In the genomic region with DNA sequence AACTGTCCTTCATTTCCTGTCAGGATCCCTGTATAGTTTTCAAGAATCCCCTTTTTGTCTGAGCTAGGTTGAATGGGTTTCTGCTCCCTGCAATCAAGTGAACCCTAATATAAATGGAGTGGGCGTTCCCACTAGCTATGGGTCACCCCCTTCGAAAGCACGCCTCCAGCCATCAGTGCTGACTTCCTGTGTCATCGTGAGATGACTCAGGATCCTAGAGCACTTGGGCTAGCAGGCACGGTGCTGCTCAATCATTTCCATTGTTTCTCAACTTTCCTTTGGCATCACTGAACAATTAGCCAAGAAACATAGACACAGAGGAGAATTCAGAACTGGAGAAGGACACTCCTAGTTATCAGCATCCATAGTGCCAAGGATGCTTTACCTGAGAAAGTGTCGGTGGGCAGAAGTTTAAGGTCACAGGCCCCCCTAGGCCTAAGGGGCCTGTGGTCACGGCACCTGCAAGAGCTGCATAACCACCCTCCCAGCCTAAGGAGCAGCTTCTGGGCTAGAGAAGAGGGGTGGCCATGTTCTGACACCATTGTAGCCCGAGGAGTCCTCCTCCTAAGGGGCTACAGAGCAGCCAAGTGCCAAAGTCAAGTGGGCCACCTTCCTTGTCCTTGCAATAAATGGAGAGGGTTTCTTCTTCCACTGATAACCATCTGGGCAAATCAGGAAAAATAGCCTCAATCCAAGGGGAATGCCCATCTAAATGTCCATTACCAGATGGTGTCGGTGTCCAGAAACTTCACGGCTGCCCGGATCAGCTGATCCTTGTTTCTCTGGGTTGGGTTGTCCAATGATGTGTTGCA, we compare ENCODE assay signal across 11 cellular contexts. TPM values are rescaled to one million over a fixed set of nuclear protein-coding genes. Genes with fewer than 3 reads are reported as not detected.
DNase-seq lines count a peak whose midpoint lies in the region; ATAC-seq, FAIRE-seq and TF ChIP-seq lines count a peak whose summit lies in the region.
"Had no signal": no experiment of that assay in that cellular context is flagged by ENCODE, and none has a peak within 500 bp of the region (broad histone marks: within the 10 kb centered on the region; RNA-seq: fewer than 3 reads in every experiment).

No MANE protein-coding gene starts in this region.

- intact Hi-C loops in uterus (cut with DNase I; ENCODE audit: low total_unique reads): loop anchor here (10.0 kb wide), 1 partner anchor 351 kb away; no protein-coding TSS in a partner anchor

- no peak overlapping the region for H2BK120ac ChIP-seq in H9 (ENCODE audit: low read depth, low read length, poor library complexity, severe bottlenecking)

- H3K27me3 Mint-ChIP-seq in H9 (ENCODE audit: low read depth) (no peaks in the 10 kb centered on the region), nephron progenitor cell (ENCODE audit: low read depth, poor library complexity) (no peaks in the 10 kb centered on the region)
- H3K27me3 Mint-ChIP-seq in activated T-cell treated with anti-CD3 and anti-CD28 coated beads, Interleukin-2, amount 50 U/mL, for 72 hours (ENCODE audit: low read depth): no peaks in the 10 kb centered on the region

- no peak overlapping the region for H2BK20ac ChIP-seq in H9 (ENCODE audit: low read depth, low read length, poor library complexity, severe bottlenecking)

- H3K9me3 ChIP-seq in H9 (ENCODE audit: control insufficient read depth, low read depth, low read length) (no peaks in the 10 kb centered on the region), uterus (no peaks in the 10 kb centered on the region)
- H3K9me3 ChIP-seq: tibial artery had no signal

- no peak for TF ChIP-seq POLR2A in GM12892 (IDR thresholded peaks at IDR 0.05; ENCODE audit: low read depth, low read length)
- TF ChIP-seq POLR2A in uterus (IDR thresholded peaks at IDR 0.05): no peak

- no peak overlapping the region for H2BK15ac ChIP-seq in H9 (ENCODE audit: low read depth, low read length)

- H3K4me3 Mint-ChIP-seq in H9 (no peak overlapping the region), nephron progenitor cell (no peak overlapping the region)
- peak overlapping the region; percentile 16 to 47 for H3K4me3 Mint-ChIP-seq in activated T-cell treated with anti-CD3 and anti-CD28 coated beads, Interleukin-2, amount 50 U/mL, for 72 hours
- H3K4me3 Mint-ChIP-seq: neural crest cell had no signal

- H2BK12ac ChIP-seq in H9 (ENCODE audit: insufficient read length, low read depth, low read length): no peak overlapping the region

- H3K79me1 ChIP-seq in H9 (ENCODE audit: insufficient read depth, low read depth, low read length, poor library complexity, severe bottlenecking): no peaks in the 10 kb centered on the region

- H3K36me3 Mint-ChIP-seq in H9 (ENCODE audit: insufficient read depth in 1 of 3, low read depth in 3 of 3) (peaks cover 0 to 8% (median 0%) of the 10 kb centered on the region in 3 experiments; a peak in 1 of 7 replicates), nephron progenitor cell (ENCODE audit: low read depth) (no peaks in the 10 kb centered on the region)
- no peaks in the 10 kb centered on the region for H3K36me3 Mint-ChIP-seq in activated T-cell treated with anti-CD3 and anti-CD28 coated beads, Interleukin-2, amount 50 U/mL, for 72 hours (ENCODE audit: insufficient read depth in 2 of 2)

- no peak for TF ChIP-seq CTCF in H9 (conservative IDR thresholded peaks at IDR 0.05)
- TF ChIP-seq CTCF in nephron progenitor cell (IDR thresholded peaks at IDR 0.05): no peak
- no peak for TF ChIP-seq CTCF in uterus (IDR thresholded peaks at IDR 0.05)

- H3T11ph ChIP-seq in H9 (ENCODE audit: low read length): no peak overlapping the region

- no peak overlapping the region for H4K91ac ChIP-seq in H9 (ENCODE audit: insufficient read length, low read depth, low read length)

- H3K4me1 Mint-ChIP-seq in H9 (peaks cover 0 to 6% of the 10 kb centered on the region in 2 experiments; a peak in 1 of 4 replicates), nephron progenitor cell (peaks cover 17% of the 10 kb centered on the region)
- H3K4me1 Mint-ChIP-seq in activated T-cell treated with anti-CD3 and anti-CD28 coated beads, Interleukin-2, amount 50 U/mL, for 72 hours (ENCODE audit: low read depth): peaks cover 22% of the 10 kb centered on the region

- peak; percentile 48 for DNase-seq in GM12892 (ENCODE audit: insufficient read length)
- no peak for DNase-seq in H9
- DNase-seq in activated T-cell treated with anti-CD3 and anti-CD28 coated beads, Interleukin-2, amount 50 U/mL, for 72 hours: peak; percentile 35 to 41
- DNase-seq in nephron progenitor cell: no peak
- DNase-seq in NCI-H1417 treated with DMSO at 0.1 percent for 48 hours (lab: John Stamatoyannopoulos, UW): no peak
- DNase-seq in G401 (ENCODE audit: low spot score): no peak
- DNase-seq in uterus: no peak
- no peak for DNase-seq in DMS153 (lab: John Stamatoyannopoulos, UW)
- DNase-seq: cortex of kidney had no signal

- H3K27ac ChIP-seq in H9 (ENCODE audit: insufficient read length, low read depth, low read length) (no peak overlapping the region), uterus (no peak overlapping the region)
- H3K27ac ChIP-seq: tibial artery had no signal

- peak; percentile 58 for FAIRE-seq in GM12892 (lab: Jason Lieb, UNC)

- H2AK5ac ChIP-seq in H9 (ENCODE audit: insufficient read length, low read length): no peak overlapping the region

- H2BK5ac ChIP-seq in H9 (ENCODE audit: insufficient read length, low read length): no peak overlapping the region

- H3K23me2 ChIP-seq in H9 (ENCODE audit: insufficient read length, low read depth, low read length, poor library complexity, severe bottlenecking): no peaks in the 10 kb centered on the region

- no peaks in the 10 kb centered on the region for H3K36me3 ChIP-seq in uterus

- H4K20me1 ChIP-seq in H9 (ENCODE audit: control insufficient read depth, insufficient read depth, insufficient read length): no peaks in the 10 kb centered on the region

- no peaks in the 10 kb centered on the region for H3K79me2 ChIP-seq in H9 (ENCODE audit: insufficient read depth, low read length)

- no peak overlapping the region for H3K18ac ChIP-seq in H9 (ENCODE audit: insufficient read length, low read depth, low read length)

- no peak overlapping the region for H3K4ac ChIP-seq in H9 (ENCODE audit: low read depth, low read length)

- in situ Hi-C loops in G401 (cut with HindIII; ENCODE audit: low sequenced_read_pairs): loop anchor here (25.0 kb wide), 1 partner anchor 139 kb away; no protein-coding TSS in a partner anchor

- H3K56ac ChIP-seq in H9 (ENCODE audit: insufficient read length, low read depth, low read length): no peak overlapping the region

- no peaks in the 10 kb centered on the region for H3K9me3 Mint-ChIP-seq in H9
- no peaks in the 10 kb centered on the region for H3K9me3 Mint-ChIP-seq in activated T-cell treated with anti-CD3 and anti-CD28 coated beads, Interleukin-2, amount 50 U/mL, for 72 hours
- H3K9me3 Mint-ChIP-seq in nephron progenitor cell: no peaks in the 10 kb centered on the region
- H3K9me3 Mint-ChIP-seq: neural crest cell had no signal

- peak overlapping the region in 2 of 3 experiments; percentile 67 to 78; a peak in 2 of 7 replicates for H3K27ac Mint-ChIP-seq in H9
- peak overlapping the region; percentile 10 for H3K27ac Mint-ChIP-seq in activated T-cell treated with anti-CD3 and anti-CD28 coated beads, Interleukin-2, amount 50 U/mL, for 72 hours
- H3K27ac Mint-ChIP-seq in nephron progenitor cell: peak overlapping the region; percentile 23

- no peak overlapping the region for H2AFZ ChIP-seq in H9 (ENCODE audit: low read length)

- H3K23ac ChIP-seq in H9 (ENCODE audit: insufficient read length, low read depth, low read length): no peak overlapping the region

- H3K14ac ChIP-seq in H9 (ENCODE audit: insufficient read depth, low read length): no peak overlapping the region

- H3K27me3 ChIP-seq in H9 (ENCODE audit: insufficient read depth, low read length) (no peaks in the 10 kb centered on the region), uterus (no peaks in the 10 kb centered on the region)
- H3K27me3 ChIP-seq: tibial artery had no signal

- H3K4me1 ChIP-seq in H9 (ENCODE audit: insufficient read depth, low read length) (no peaks in the 10 kb centered on the region), uterus (no peaks in the 10 kb centered on the region)
- H3K4me1 ChIP-seq: tibial artery had no signal

- no CpG with 5 or more reads among the region's 11 CpGs for WGBS in H9 (ENCODE audit: extremely low coverage, insufficient read length, low lambda C conversion rate)

- H3K4me2 ChIP-seq in H9 (ENCODE audit: insufficient read depth, insufficient read length, low read length): no peak overlapping the region

- no peak overlapping the region for H4K8ac ChIP-seq in H9 (replicated peaks; ENCODE audit: insufficient read length, low read depth, low read length)

- no peak overlapping the region for H3K4me3 ChIP-seq in uterus
- H3K4me3 ChIP-seq: tibial artery had no signal

- no peak overlapping the region for H3K9ac ChIP-seq in H9 (ENCODE audit: extremely low read depth, insufficient read length, low read length)

- no peak overlapping the region for H4K5ac ChIP-seq in H9 (ENCODE audit: insufficient read length, low read depth, low read length)

- ATAC-seq in activated T-cell treated with anti-CD3 and anti-CD28 coated beads, Interleukin-2, amount 50 U/mL, for 72 hours (replicated peaks in 1 of 2): peak; percentile 82 to 93

RNA-seq across cellular contexts. Expression of a gene that starts 13.2 kb away (rescaled TPM):
- 16.3 TPM for polyA plus RNA-seq in GM12892 (2012; ENCODE audit: missing spikeins)
- total RNA-seq in H9 (2021) (20.2 and 21.4 TPM in 2 replicates), uterus (100 to 1,000 TPM in 1 of 4 donors, 10 to 100 TPM in 2, 1 to 10 TPM in 1; 7.9 to 166 (median 20.6) TPM)
- total RNA-seq in activated T-cell treated with anti-CD3 and anti-CD28 coated beads, Interleukin-2, amount 50 U/mL, for 72 hours: 10 to 100 TPM; 25.8 to 28.7 TPM
- 78.5 and 84.5 TPM in 2 replicates for total RNA-seq in G401 (2014; rRNA removed; shearing (Covaris generic))

RNA-seq across cellular contexts. Expression of a gene that starts 13.4 kb away (rescaled TPM):
- polyA plus RNA-seq in GM12892 (2012; ENCODE audit: missing spikeins): 6.4 TPM
- total RNA-seq in H9 (2021) (11.4 and 11.9 TPM in 2 replicates), uterus (10 to 100 TPM in 3 of 4 donors, 1 to 10 TPM in 1; 2.6 to 22.1 (median 13.4) TPM)
- total RNA-seq in activated T-cell treated with anti-CD3 and anti-CD28 coated beads, Interleukin-2, amount 50 U/mL, for 72 hours: 10 to 100 TPM in 1 of 2 donors, 1 to 10 TPM in 1; 9.7 to 11.0 TPM
- total RNA-seq in G401 (2014; rRNA removed; shearing (Covaris generic)): 6.7 and 10.8 TPM in 2 replicates

RNA-seq across cellular contexts. Expression of a gene that starts 53.1 kb away (rescaled TPM):
- polyA plus RNA-seq in GM12892 (2012; ENCODE audit: missing spikeins): 1.0 TPM
- total RNA-seq in H9 (2021) (0.31 and 0.68 TPM in 2 replicates), uterus (10 to 100 TPM in 3 of 4 donors, 1 to 10 TPM in 1; 7.7 to 18.5 (median 13.6) TPM)
- total RNA-seq in activated T-cell treated with anti-CD3 and anti-CD28 coated beads, Interleukin-2, amount 50 U/mL, for 72 hours: under 1 TPM; 0.39 to 0.43 TPM
- 0.31 and 1.0 TPM in 2 replicates for total RNA-seq in G401 (2014; rRNA removed; shearing (Covaris generic))

RNA-seq across cellular contexts. Expression of a gene that starts 53.6 kb away (rescaled TPM):
- polyA plus RNA-seq in GM12892 (2012; ENCODE audit: missing spikeins): 4.8 TPM
- 4.6 and 5.1 TPM in 2 replicates for total RNA-seq in H9 (2021)
- total RNA-seq in activated T-cell treated with anti-CD3 and anti-CD28 coated beads, Interleukin-2, amount 50 U/mL, for 72 hours: 10 to 100 TPM; 23.7 to 26.9 TPM
- 57.1 and 77.1 TPM in 2 replicates for total RNA-seq in G401 (2014; rRNA removed; shearing (Covaris generic))
- total RNA-seq in uterus: 10 to 100 TPM; 15.6 to 85.9 (median 34.9) TPM

Comparison
In these comparisons a context has a peak if more than half of its experiments do, and no peak if none do; other contexts are left out.
1. DNase-seq: peak in GM12892 (single experiment) and activated T-cell treated with anti-CD3 and anti-CD28 coated beads, Interleukin-2, amount 50 U/mL, for 72 hours (2 of 2); none in H9 (single experiment), nephron progenitor cell (single experiment), NCI-H1417 treated with DMSO at 0.1 percent for 48 hours (single experiment), G401 (single experiment), uterus (0 of 2) and DMS153 (single experiment).
2. H3K27ac Mint-ChIP-seq: peak in every context shown above with its lines; median percentile 72 in H9; 23 in nephron progenitor cell; 10 in activated T-cell treated with anti-CD3 and anti-CD28 coated beads, Interleukin-2, amount 50 U/mL, for 72 hours.
3. H3K4me3 Mint-ChIP-seq: peak in activated T-cell treated with anti-CD3 and anti-CD28 coated beads, Interleukin-2, amount 50 U/mL, for 72 hours (2 of 2); none in H9 (0 of 2) and nephron progenitor cell (single experiment).